21 cellular contexts compared by ENCODE assay signal in genomic region chr1:201224671-201225400, GRCh38. TPM values are rescaled to one million over a fixed set of nuclear protein-coding genes. Genes with fewer than 3 reads are reported as not detected.
DNase-seq lines count a peak whose midpoint lies in the region; ATAC-seq and TF ChIP-seq lines count a peak whose summit lies in the region.
"Had no signal": no experiment of that assay in that cellular context is flagged by ENCODE, and none has a peak within 500 bp of the region (broad histone marks: within the 10 kb centered on the region; RNA-seq: fewer than 3 reads in every experiment).

No MANE protein-coding gene starts in this region.

- ATAC-seq in body of pancreas, result no peak
- ATAC-seq: activated CD4-positive, CD25-positive, alpha-beta regulatory T cell treated with anti-CD3 and anti-CD28 coated beads, Interleukin-2, amount 50 U/mL, for 24 hours; left lung; stimulated activated naive B cell treated with anti-CD40 and anti-IgM and Interleukin-4, amounts not matched to agents 10 μg/mL and 1 μg/mL and 100 μg/mL, for 72 hours; T-helper 17 cell had no signal

- intact Hi-C loops in uterus (cut with DNase I; ENCODE audit: low total_unique reads), result no loop called here
- intact Hi-C loops in body of pancreas (cut with DNase I), result loop anchor here (10.0 kb wide), 2 partner anchors 130 to 250 kb away; no protein-coding TSS in a partner anchor

- TF ChIP-seq POLR2A in uterus (IDR thresholded peaks at IDR 0.05), result no peak
- TF ChIP-seq POLR2A in body of pancreas (IDR thresholded peaks at IDR 0.05), result no peak

- H3K9me3 ChIP-seq in uterus (no peaks in the 10 kb centered on the region), body of pancreas (no peaks in the 10 kb centered on the region)
- H3K9me3 ChIP-seq: HAP-1, left lung, upper lobe of left lung had no signal

- no peaks in the 10 kb centered on the region for H3K36me3 ChIP-seq in uterus
- H3K36me3 ChIP-seq in body of pancreas (replicated peaks in 1 of 2; ENCODE audit: insufficient read depth in 1 of 2, low read depth in 2 of 2), result no peaks in the 10 kb centered on the region
- H3K36me3 ChIP-seq: HAP-1, left lung, upper lobe of left lung had no signal

- WGBS in body of pancreas, 2 donors, result 73 to 81% methylated on average over 6 to 7 of the region's 7 CpGs

- no peaks in the 10 kb centered on the region for H3K27me3 ChIP-seq in uterus
- no peaks in the 10 kb centered on the region for H3K27me3 ChIP-seq in body of pancreas
- H3K27me3 ChIP-seq: left lung, upper lobe of left lung had no signal

- TF ChIP-seq CTCF in uterus (IDR thresholded peaks at IDR 0.05) (no peak), body of pancreas (IDR thresholded peaks at IDR 0.05) (no peak)

- no peak overlapping the region for H3K27ac ChIP-seq in uterus
- no peak overlapping the region for H3K27ac ChIP-seq in body of pancreas
- H3K27ac ChIP-seq: left lung, upper lobe of left lung had no signal

- peak; percentile 37 for DNase-seq in activated effector memory CD4-positive, alpha-beta T cell treated with anti-CD3 and anti-CD28 coated beads, Interleukin-2, amount 50 U/mL, for 16 hours
- no peak for DNase-seq in activated effector memory CD4-positive, alpha-beta T cell treated with Interleukin-2 at 50 U/mL for 16 hours
- DNase-seq in NCI-H69 (lab: John Stamatoyannopoulos, UW) (peak; percentile 13), fibroblast of peridontal ligament (ENCODE audit: extremely low read depth) (peak; percentile 49), uterus (no peak), body of pancreas (no peak)
- DNase-seq in stimulated activated CD8-positive, alpha-beta memory T cell treated with anti-CD3 and anti-CD28 coated beads, Interleukin-4, amount 100 ng/mL, for 48 hours, result peak; percentile 12
- DNase-seq in activated CD4-positive, alpha-beta T cell treated with anti-CD3 and anti-CD28 coated beads, Interleukin-2, amount 50 U/mL, for 48 hours, result no peak
- DNase-seq: ACHN; CD8-positive, alpha-beta memory T cell; NCI-H2029; NCI-H510A; SIG-M5; stimulated activated naive B cell treated with anti-CD40 and anti-IgM and Interleukin-4, amounts not matched to agents 10 μg/mL and 1 μg/mL and 100 μg/mL, for 72 hours; T-helper 17 cell had no signal

- H3K4me1 ChIP-seq in uterus (no peaks in the 10 kb centered on the region), body of pancreas (no peaks in the 10 kb centered on the region)
- H3K4me1 ChIP-seq: HAP-1, left lung, upper lobe of left lung had no signal

- no peak overlapping the region for H3K4me3 ChIP-seq in uterus
- H3K4me3 ChIP-seq in body of pancreas, result no peak overlapping the region
- H3K4me3 ChIP-seq: HAP-1, left lung, upper lobe of left lung had no signal

RNA-seq across cellular contexts. Expression of gene IGFN1, which starts 34.2 kb away (rescaled TPM):
- total RNA-seq in uterus (1 to 10 TPM in 2 of 4 donors, under 1 TPM in 1, not detected in 1; 0.51 to 5.4 (median 2.1) TPM), body of pancreas (10 to 100 TPM in 1 of 2 donors, 1 to 10 TPM in 1; 6.9 to 23.1 TPM)
- total RNA-seq: CD8-positive, alpha-beta memory T cell; M059J; OCI-LY7; T-helper 17 cell had no signal

RNA-seq across cellular contexts. Expression of gene PKP1, which starts 58.5 kb away (rescaled TPM):
- under 1 TPM in 2 of 4 donors, not detected in 2; 0.18 to 0.62 TPM for total RNA-seq in uterus
- under 1 TPM in 1 of 2 donors, not detected in 1; 0.33 TPM for total RNA-seq in body of pancreas
- total RNA-seq: CD8-positive, alpha-beta memory T cell; OCI-LY7; T-helper 17 cell had no signal

Comparison
In these comparisons a context has a peak if more than half of its experiments do, and no peak if none do; other contexts are left out.
1. DNase-seq: peak in activated effector memory CD4-positive, alpha-beta T cell treated with anti-CD3 and anti-CD28 coated beads, Interleukin-2, amount 50 U/mL, for 16 hours (single experiment), NCI-H69 (single experiment), fibroblast of peridontal ligament (single experiment) and stimulated activated CD8-positive, alpha-beta memory T cell treated with anti-CD3 and anti-CD28 coated beads, Interleukin-4, amount 100 ng/mL, for 48 hours (single experiment); none in activated effector memory CD4-positive, alpha-beta T cell treated with Interleukin-2 at 50 U/mL for 16 hours (single experiment), uterus (0 of 2), body of pancreas (0 of 4) and activated CD4-positive, alpha-beta T cell treated with anti-CD3 and anti-CD28 coated beads, Interleukin-2, amount 50 U/mL, for 48 hours (0 of 2).